11 cellular contexts compared by ENCODE assay signal in genomic region chr13:94968757-94969086, GRCh38.
DNase-seq lines count a peak whose midpoint lies in the region; ATAC-seq, FAIRE-seq and TF ChIP-seq lines count a peak whose summit lies in the region.
"Had no signal": no experiment of that assay in that cellular context is flagged by ENCODE, and none has a peak within 500 bp of the region (broad histone marks: within the 10 kb centered on the region; RNA-seq: fewer than 3 reads in every experiment).

No MANE protein-coding gene starts in this region.

- TF ChIP-seq CTCF in HepG2 (CRISPR knock-in tag; IDR thresholded peaks at IDR 0.05) (no peak), right lobe of liver (IDR thresholded peaks at IDR 0.05) (no peak), endodermal cell (conservative IDR thresholded peaks at IDR 0.05) (no peak)

- POLR2A ChIA-PET in HepG2 (lab: Yijun Ruan, JAX) = no interaction called here

- H3K9me3 Mint-ChIP-seq in endodermal cell = no peaks in the 10 kb centered on the region

- peak overlapping the region; percentile 66 for H3K4me3 Mint-ChIP-seq in endodermal cell

- CTCF ChIA-PET in HepG2 (lab: Yijun Ruan, JAX; ENCODE audit: low intra/inter-chr PET ratio, low total read pairs) = no interaction called here

- TF ChIP-seq RAD21 in HepG2 (CRISPR knock-in tag; IDR thresholded peaks at IDR 0.05) = no peak

- H4K20me1 ChIP-seq in HepG2 (ENCODE audit: insufficient read depth, low read length) = no peaks in the 10 kb centered on the region

- WGBS in HepG2 (ENCODE audit: low lambda C conversion rate) = 0% methylated on average over 7 of the region's 7 CpGs
- WGBS in right lobe of liver (ENCODE audit: insufficient coverage, low coverage, low lambda C conversion rate, missing lambda C conversion rate) = 4% methylated on average over 7 of the region's 7 CpGs
- 0 to 5% methylated on average over 7 of the region's 7 CpGs for WGBS in endodermal cell (ENCODE audit: insufficient coverage in 1 of 2, insufficient read length in 1 of 2), 2 experiments

- H3K4me3 ChIP-seq in HepG2 (replicated peaks in 1 of 3; ENCODE audit: insufficient read depth in 1 of 3, low read depth in 2 of 3, low read length in 3 of 3) (0 out of 6 replicates have a peak overlapping the region, but pooled peaks of 1 of the 3 experiments have one; percentile 61), right lobe of liver (no peak overlapping the region), endodermal cell (ENCODE audit: low read length) (peak overlapping the region; percentile 77), mucosa of stomach (ENCODE audit: low read length) (peak overlapping the region; percentile 34)

- no peaks in the 10 kb centered on the region for H3K36me3 ChIP-seq in HepG2 (replicated peaks in 1 of 2; ENCODE audit: control insufficient read depth in 1 of 2, insufficient read depth in 2 of 2, low read length in 2 of 2)
- no peaks in the 10 kb centered on the region for H3K36me3 ChIP-seq in right lobe of liver
- H3K36me3 ChIP-seq in endodermal cell (ENCODE audit: control insufficient read depth, insufficient read depth, low read length) = no peaks in the 10 kb centered on the region
- H3K36me3 ChIP-seq in mucosa of stomach (ENCODE audit: control insufficient read depth, insufficient read depth, low read length) = no peaks in the 10 kb centered on the region

- peaks cover 10 to 58% of the 10 kb centered on the region in 2 experiments for H3K27me3 ChIP-seq in HepG2 (ENCODE audit: control insufficient read depth in 1 of 2, insufficient read depth in 2 of 2, low read length in 2 of 2)
- H3K27me3 ChIP-seq in right lobe of liver = peaks cover 2 to 18% of the 10 kb centered on the region in 2 donors
- H3K27me3 ChIP-seq in endodermal cell (ENCODE audit: control insufficient read depth, insufficient read depth, low read length, poor library complexity, severe bottlenecking) = peaks cover 56% of the 10 kb centered on the region
- peaks cover 4% of the 10 kb centered on the region for H3K27me3 ChIP-seq in mucosa of stomach (ENCODE audit: control insufficient read depth, insufficient read depth, low read length)

- no peak overlapping the region for H3K9ac ChIP-seq in HepG2 (ENCODE audit: insufficient read depth, low read depth, low read length)
- no peak overlapping the region for H3K9ac ChIP-seq in endodermal cell (ENCODE audit: extremely low read depth, low read length, poor library complexity, severe bottlenecking)
- H3K9ac ChIP-seq in mucosa of stomach (ENCODE audit: low read length) = peak overlapping the region; percentile 74

- in situ Hi-C loops in HepG2 (cut with HindIII; ENCODE audit: extremely low pct_ligation_motif_present, low pct_unique_long_range_greater_than_20kb) = no loop called here

- H3K79me2 ChIP-seq in HepG2 (ENCODE audit: insufficient read depth, low read length) = no peaks in the 10 kb centered on the region

- no TSS peak for BruUV-seq in HepG2 (replicated peaks; lab: Mats Ljungman, UMichigan)

- H3K9me3 ChIP-seq in HepG2 (ENCODE audit: low read length) (no peaks in the 10 kb centered on the region), right lobe of liver (no peaks in the 10 kb centered on the region), endodermal cell (ENCODE audit: control insufficient read depth, low read length) (no peaks in the 10 kb centered on the region), mucosa of stomach (ENCODE audit: control insufficient read depth, low read length) (no peaks in the 10 kb centered on the region)

- H3K4me1 ChIP-seq in HepG2 (ENCODE audit: insufficient read depth, low read length) (peaks cover 11% of the 10 kb centered on the region), right lobe of liver (peaks cover 0 to 12% (median 0%) of the 10 kb centered on the region in 4 donors), endodermal cell (ENCODE audit: control insufficient read depth, insufficient read depth, low read length) (peaks cover 6% of the 10 kb centered on the region), mucosa of stomach (ENCODE audit: control insufficient read depth, insufficient read depth, low read length) (peaks cover 17% of the 10 kb centered on the region)

- TF ChIP-seq EP300 in HepG2 (IDR thresholded peaks at IDR 0.05; ENCODE audit: low read depth in 2 of 2, low read length in 2 of 2) (no peak), HepG2 (CRISPR knock-in tag; IDR thresholded peaks at IDR 0.05; ENCODE audit: borderline replicate concordance) (no peak)

- FAIRE-seq in HepG2 (lab: Jason Lieb, UNC) = no peak

- peak overlapping the region; percentile 63 for H3K4me2 ChIP-seq in HepG2 (ENCODE audit: low read depth, low read length)

- no peaks in the 10 kb centered on the region for H3K36me3 Mint-ChIP-seq in endodermal cell (ENCODE audit: low read depth)
- H3K36me3 Mint-ChIP-seq: naive B cell had no signal

- ATAC-seq in HepG2 = no peak
- ATAC-seq in right lobe of liver = no peak
- no peak for ATAC-seq in HG03342 (IDR thresholded peaks at IDR 0.05; ENCODE audit: unreplicated experiment)
- no peak for ATAC-seq in GM19395 (IDR thresholded peaks at IDR 0.05; ENCODE audit: unreplicated experiment)

- H3K27me3 Mint-ChIP-seq in endodermal cell (ENCODE audit: insufficient read depth) = peaks cover 41% of the 10 kb centered on the region

- no peak for TF ChIP-seq POLR2A in HepG2 (IDR thresholded peaks at IDR 0.05; ENCODE audit: insufficient read depth in 1 of 2, low read depth in 2 of 2, low read length in 2 of 2)
- no peak for TF ChIP-seq POLR2A in right lobe of liver (IDR thresholded peaks at IDR 0.05)

- H3K27ac Mint-ChIP-seq in endodermal cell = no peak overlapping the region
- H3K27ac Mint-ChIP-seq: naive B cell had no signal

- intact Hi-C loops in HepG2 (cut with micrococcal nuclease; ENCODE audit: unreplicated experiment) = no loop called here
- intact Hi-C loops in right lobe of liver (cut with DNase I) = no loop called here

- no peak overlapping the region for H3K27ac ChIP-seq in HepG2 (ENCODE audit: extremely low read length, insufficient read depth, low read length)
- H3K27ac ChIP-seq in right lobe of liver = no peak overlapping the region
- H3K27ac ChIP-seq in endodermal cell (ENCODE audit: low read depth, low read length) = no peak overlapping the region

- peaks cover 24% of the 10 kb centered on the region for H3K4me1 Mint-ChIP-seq in endodermal cell

- DNase-seq in HepG2 (ENCODE audit: low spot score) = no peak
- DNase-seq in right lobe of liver = no peak
- DNase-seq in endodermal cell = no peak
- no peak for DNase-seq in hypothalamus (lab: John Stamatoyannopoulos, UW)
- no peak for DNase-seq in kidney tubule cell (ENCODE audit: low spot score)
- DNase-seq: KG1, naive B cell, RPMI8226 had no signal

- no peak overlapping the region for H2AFZ ChIP-seq in HepG2 (ENCODE audit: low read length)

TF ChIP-seq in HepG2, 621 proteins besides CTCF, POLR2A, EP300 and RAD21 (continues in another document):
- TF ChIP-seq REL (CRISPR knock-in tag; conservative IDR thresholded peaks at IDR 0.05) (no peak), ZNF546 (CRISPR knock-in tag; conservative IDR thresholded peaks at IDR 0.05) (no peak), ZNF225 (CRISPR knock-in tag; IDR thresholded peaks at IDR 0.05) (no peak), ZNF446 (CRISPR knock-in tag; IDR thresholded peaks at IDR 0.05) (no peak), ZNF44 (CRISPR knock-in tag; IDR thresholded peaks at IDR 0.05) (no peak), HMGA1 (CRISPR knock-in tag; conservative IDR thresholded peaks at IDR 0.05) (no peak), ZNF780A (CRISPR knock-in tag; IDR thresholded peaks at IDR 0.05) (no peak), ZBTB14 (CRISPR knock-in tag; IDR thresholded peaks at IDR 0.05) (no peak), KLF12 (CRISPR knock-in tag; IDR thresholded peaks at IDR 0.05; ENCODE audit: borderline replicate concordance) (no peak), NFYB (CRISPR knock-in tag; IDR thresholded peaks at IDR 0.05) (no peak), HNF1B (CRISPR knock-in tag; IDR thresholded peaks at IDR 0.05) (no peak), IRF9 (CRISPR knock-in tag; IDR thresholded peaks at IDR 0.05; ENCODE audit: borderline replicate concordance) (no peak)

Comparison
In these comparisons a context has a peak if more than half of its experiments do, and no peak if none do; other contexts are left out.
1. H3K4me3 ChIP-seq: peak in endodermal cell (single experiment) and mucosa of stomach (single experiment); none in right lobe of liver (0 of 3).